26 cellular contexts compared by ENCODE assay signal in genomic region chr2:239625913-239626734, GRCh38.
DNase-seq lines count a peak whose midpoint lies in the region; ATAC-seq and TF ChIP-seq lines count a peak whose summit lies in the region.
"Had no signal": no experiment of that assay in that cellular context is flagged by ENCODE, and none has a peak within 500 bp of the region (broad histone marks: within the 10 kb centered on the region; RNA-seq: fewer than 3 reads in every experiment).

No MANE protein-coding gene starts in this region.

- no peak overlapping the region for H3K4me3 ChIP-seq in esophagus muscularis mucosa
- H3K4me3 ChIP-seq: gastrocnemius medialis, SK-N-MC, smooth muscle cell, tibial artery had no signal

- H3K4me3 Mint-ChIP-seq in activated CD8-positive, alpha-beta T cell treated with anti-CD3 and anti-CD28 coated beads, Interleukin-2, amount 10 ng/mL, durations not matched to agents 7 days and 5 days = no peak overlapping the region
- no peak overlapping the region for H3K4me3 Mint-ChIP-seq in activated CD8-positive, alpha-beta T cell treated with anti-CD3 and anti-CD28 coated beads for 36 hours
- peak overlapping the region in 1 of 3 donors; percentile 58 for H3K4me3 Mint-ChIP-seq in T-cell
- no peak overlapping the region for H3K4me3 Mint-ChIP-seq in stimulated activated effector memory CD8-positive, alpha-beta T cell treated with anti-CD3 and anti-CD28 coated beads, Interleukin-12 subunit alpha, Interleukin-12 subunit beta, amount 100 ng/mL, for 72 hours
- H3K4me3 Mint-ChIP-seq: activated naive CD8-positive, alpha-beta T cell treated with anti-CD3 and anti-CD28 coated beads for 36 hours; activated T-cell treated with anti-CD3 and anti-CD28 coated beads, Interleukin-2, amount 50 U/mL, for 4 hours; WTC11 had no signal

- POLR2A ChIA-PET in activated CD8-positive, alpha-beta T cell treated with anti-CD3 and anti-CD28 coated beads, Interleukin-2, amount 10 ng/mL, durations not matched to agents 7 days and 5 days (lab: Charles Lee) = interaction anchor here (0.8 kb wide), 1 partner anchor 11 kb away, joined by 4 read pairs; no protein-coding TSS in a partner anchor
- POLR2A ChIA-PET in activated CD8-positive, alpha-beta T cell treated with anti-CD3 and anti-CD28 coated beads for 36 hours (lab: Charles Lee) = no interaction called here
- POLR2A ChIA-PET in T-cell (lab: Charles Lee) = no interaction called here

- DNase-seq in activated CD8-positive, alpha-beta T cell treated with anti-CD3 and anti-CD28 coated beads, Interleukin-2, amount 10 ng/mL, durations not matched to agents 7 days and 5 days = no peak
- DNase-seq in activated CD8-positive, alpha-beta T cell treated with anti-CD3 and anti-CD28 coated beads for 36 hours = no peak
- DNase-seq in T-cell (peak in 16 of 34 experiments; percentile 9 to 49 (median 23)), esophagus muscularis mucosa (ENCODE audit: extremely low spot score) (peak; percentile 90), cerebellum (ENCODE audit: low spot score) (no peak), DMS 273 (lab: John Stamatoyannopoulos, UW; ENCODE audit: unreplicated experiment) (no peak), NCI-H1105 treated with DMSO at 0.1 percent for 48 hours (lab: John Stamatoyannopoulos, UW) (no peak)
- DNase-seq in stimulated activated effector memory CD8-positive, alpha-beta T cell treated with anti-CD3 and anti-CD28 coated beads, Interleukin-12 subunit alpha, Interleukin-12 subunit beta, amount 100 ng/mL, for 72 hours (ENCODE audit: low spot score in 2 of 2) = peak in 1 of 2 donors; percentile 51
- DNase-seq: 8988T; activated naive CD8-positive, alpha-beta T cell treated with anti-CD3 and anti-CD28 coated beads for 36 hours; activated T-cell treated with anti-CD3 and anti-CD28 coated beads, Interleukin-2, amount 50 U/mL, for 4 hours; AML-193; effector memory CD4-positive, alpha-beta T cell; gastrocnemius medialis; hypothalamus; islet precursor cell; NCI-H1417 treated with DMSO at 0.1 percent for 48 hours; NCI-H510A; nucleus accumbens; stimulated activated CD4-positive, alpha-beta T cell treated with anti-CD3 and anti-CD28 coated beads, Interleukin-4, amount 100 ng/mL, for 1 hour; stimulated activated naive CD8-positive, alpha-beta T cell treated with anti-CD3 and anti-CD28 coated beads, Interleukin-15, Interleukin-2, amounts not matched to agents 100 U/mL and 50 U/mL, for 24 hours; T1000; tibial artery had no signal

- no peaks in the 10 kb centered on the region for H3K9me3 ChIP-seq in esophagus muscularis mucosa
- H3K9me3 ChIP-seq: gastrocnemius medialis, tibial artery had no signal

- no peak for TF ChIP-seq CTCF in activated CD8-positive, alpha-beta T cell treated with anti-CD3 and anti-CD28 coated beads for 36 hours (IDR thresholded peaks at IDR 0.05)
- no peak for TF ChIP-seq CTCF in esophagus muscularis mucosa (IDR thresholded peaks at IDR 0.05)

- peaks cover 0 to 14% (median 8%) of the 10 kb centered on the region in 4 donors for H3K4me1 ChIP-seq in esophagus muscularis mucosa
- H3K4me1 ChIP-seq: tibial artery had no signal

- H3K27ac Mint-ChIP-seq in activated CD8-positive, alpha-beta T cell treated with anti-CD3 and anti-CD28 coated beads, Interleukin-2, amount 10 ng/mL, durations not matched to agents 7 days and 5 days = no peak overlapping the region
- H3K27ac Mint-ChIP-seq in activated CD8-positive, alpha-beta T cell treated with anti-CD3 and anti-CD28 coated beads for 36 hours = no peak overlapping the region
- peak overlapping the region; percentile 74 to 82 for H3K27ac Mint-ChIP-seq in T-cell
- H3K27ac Mint-ChIP-seq in stimulated activated effector memory CD8-positive, alpha-beta T cell treated with anti-CD3 and anti-CD28 coated beads, Interleukin-12 subunit alpha, Interleukin-12 subunit beta, amount 100 ng/mL, for 72 hours = no peak overlapping the region
- H3K27ac Mint-ChIP-seq: activated naive CD8-positive, alpha-beta T cell treated with anti-CD3 and anti-CD28 coated beads for 36 hours; WTC11 had no signal

- TF ChIP-seq POLR2A in esophagus muscularis mucosa (IDR thresholded peaks at IDR 0.05; ENCODE audit: low read depth) = no peak

- no peak overlapping the region for H3K27ac ChIP-seq in esophagus muscularis mucosa (replicated peaks in 1 of 4)
- H3K27ac ChIP-seq: gastrocnemius medialis, SK-N-MC, tibial artery had no signal

- no peak for TF ChIP-seq EP300 in esophagus muscularis mucosa (IDR thresholded peaks at IDR 0.05)

- CTCF ChIA-PET in activated CD8-positive, alpha-beta T cell treated with anti-CD3 and anti-CD28 coated beads, Interleukin-2, amount 10 ng/mL, durations not matched to agents 7 days and 5 days (lab: Charles Lee) = no interaction called here
- CTCF ChIA-PET in activated CD8-positive, alpha-beta T cell treated with anti-CD3 and anti-CD28 coated beads for 36 hours (lab: Charles Lee) = no interaction called here
- CTCF ChIA-PET in T-cell (lab: Charles Lee) = interaction anchor here in 1 of 2 donors (0.5 kb wide), 1 partner anchor 404 kb away, joined by 3 read pairs; no protein-coding TSS in a partner anchor

- H3K36me3 ChIP-seq in esophagus muscularis mucosa = no peaks in the 10 kb centered on the region
- H3K36me3 ChIP-seq: gastrocnemius medialis, tibial artery had no signal

- intact Hi-C loops in activated CD8-positive, alpha-beta T cell treated with anti-CD3 and anti-CD28 coated beads for 36 hours (cut with micrococcal nuclease) = no loop called here
- intact Hi-C loops in esophagus muscularis mucosa (cut with DNase I) = no loop called here

- ATAC-seq in activated CD8-positive, alpha-beta T cell treated with anti-CD3 and anti-CD28 coated beads, Interleukin-2, amount 10 ng/mL, durations not matched to agents 7 days and 5 days = peak; percentile 49
- no peak for ATAC-seq in activated CD8-positive, alpha-beta T cell treated with anti-CD3 and anti-CD28 coated beads for 36 hours
- peak; percentile 37 to 64 (median 56) for ATAC-seq in T-cell (replicated peaks in 1 of 4)
- peak; percentile 71 for ATAC-seq in stimulated activated effector memory CD8-positive, alpha-beta T cell treated with anti-CD3 and anti-CD28 coated beads, Interleukin-12 subunit alpha, Interleukin-12 subunit beta, amount 100 ng/mL, for 72 hours
- ATAC-seq: gastrocnemius medialis; stimulated activated naive CD8-positive, alpha-beta T cell treated with anti-CD3 and anti-CD28 coated beads, Interleukin-15, Interleukin-2, amounts not matched to agents 100 U/mL and 50 U/mL, for 24 hours; WTC11 had no signal

- peaks cover 8% of the 10 kb centered on the region for H3K27me3 Mint-ChIP-seq in activated CD8-positive, alpha-beta T cell treated with anti-CD3 and anti-CD28 coated beads, Interleukin-2, amount 10 ng/mL, durations not matched to agents 7 days and 5 days (ENCODE audit: low read depth)
- H3K27me3 Mint-ChIP-seq in activated CD8-positive, alpha-beta T cell treated with anti-CD3 and anti-CD28 coated beads for 36 hours = peaks cover 3% of the 10 kb centered on the region
- no peaks in the 10 kb centered on the region for H3K27me3 Mint-ChIP-seq in T-cell

- H3K27me3 ChIP-seq in esophagus muscularis mucosa = no peaks in the 10 kb centered on the region
- H3K27me3 ChIP-seq: gastrocnemius medialis had no signal

- WGBS in esophagus muscularis mucosa = 86% methylated on average over 8 of the region's 9 CpGs

- no peaks in the 10 kb centered on the region for H3K36me3 Mint-ChIP-seq in activated CD8-positive, alpha-beta T cell treated with anti-CD3 and anti-CD28 coated beads, Interleukin-2, amount 10 ng/mL, durations not matched to agents 7 days and 5 days (ENCODE audit: low read depth)
- H3K36me3 Mint-ChIP-seq in activated CD8-positive, alpha-beta T cell treated with anti-CD3 and anti-CD28 coated beads for 36 hours (ENCODE audit: low read depth) = no peaks in the 10 kb centered on the region
- H3K36me3 Mint-ChIP-seq in T-cell = no peaks in the 10 kb centered on the region
- no peaks in the 10 kb centered on the region for H3K36me3 Mint-ChIP-seq in stimulated activated effector memory CD8-positive, alpha-beta T cell treated with anti-CD3 and anti-CD28 coated beads, Interleukin-12 subunit alpha, Interleukin-12 subunit beta, amount 100 ng/mL, for 72 hours
- H3K36me3 Mint-ChIP-seq: activated naive CD8-positive, alpha-beta T cell treated with anti-CD3 and anti-CD28 coated beads for 36 hours; WTC11 had no signal

- H3K4me1 Mint-ChIP-seq in activated CD8-positive, alpha-beta T cell treated with anti-CD3 and anti-CD28 coated beads, Interleukin-2, amount 10 ng/mL, durations not matched to agents 7 days and 5 days (ENCODE audit: low read depth) = peaks cover 28% of the 10 kb centered on the region
- peaks cover 35% of the 10 kb centered on the region for H3K4me1 Mint-ChIP-seq in activated CD8-positive, alpha-beta T cell treated with anti-CD3 and anti-CD28 coated beads for 36 hours (ENCODE audit: low read depth)
- peaks cover 36 to 75% (median 51%) of the 10 kb centered on the region in 3 donors for H3K4me1 Mint-ChIP-seq in T-cell
- peaks cover 75% of the 10 kb centered on the region for H3K4me1 Mint-ChIP-seq in stimulated activated effector memory CD8-positive, alpha-beta T cell treated with anti-CD3 and anti-CD28 coated beads, Interleukin-12 subunit alpha, Interleukin-12 subunit beta, amount 100 ng/mL, for 72 hours

- no peaks in the 10 kb centered on the region for H3K9me3 Mint-ChIP-seq in activated CD8-positive, alpha-beta T cell treated with anti-CD3 and anti-CD28 coated beads, Interleukin-2, amount 10 ng/mL, durations not matched to agents 7 days and 5 days (ENCODE audit: insufficient read depth)
- no peaks in the 10 kb centered on the region for H3K9me3 Mint-ChIP-seq in activated CD8-positive, alpha-beta T cell treated with anti-CD3 and anti-CD28 coated beads for 36 hours
- no peaks in the 10 kb centered on the region for H3K9me3 Mint-ChIP-seq in T-cell
- H3K9me3 Mint-ChIP-seq in stimulated activated effector memory CD8-positive, alpha-beta T cell treated with anti-CD3 and anti-CD28 coated beads, Interleukin-12 subunit alpha, Interleukin-12 subunit beta, amount 100 ng/mL, for 72 hours = no peaks in the 10 kb centered on the region
- H3K9me3 Mint-ChIP-seq: activated naive CD8-positive, alpha-beta T cell treated with anti-CD3 and anti-CD28 coated beads for 36 hours; activated T-cell treated with anti-CD3 and anti-CD28 coated beads, Interleukin-2, amount 50 U/mL, for 4 hours; WTC11 had no signal

Comparison
In these comparisons a context has a peak if more than half of its experiments do, and no peak if none do; other contexts are left out.
1. H3K27ac Mint-ChIP-seq: peak in T-cell (2 of 2); none in activated CD8-positive, alpha-beta T cell treated with anti-CD3 and anti-CD28 coated beads, Interleukin-2, amount 10 ng/mL, durations not matched to agents 7 days and 5 days (single experiment), activated CD8-positive, alpha-beta T cell treated with anti-CD3 and anti-CD28 coated beads for 36 hours (single experiment) and stimulated activated effector memory CD8-positive, alpha-beta T cell treated with anti-CD3 and anti-CD28 coated beads, Interleukin-12 subunit alpha, Interleukin-12 subunit beta, amount 100 ng/mL, for 72 hours (single experiment).